ENCODE assay signal across 8 cellular contexts in genomic region chr1:94039514-94039870, GRCh38.
DNase-seq lines count a peak whose midpoint lies in the region; ATAC-seq, FAIRE-seq and TF ChIP-seq lines count a peak whose summit lies in the region.

No MANE protein-coding gene starts in this region.

- H3K27me3 ChIP-seq in IMR-90 (ENCODE audit: control insufficient read depth, insufficient read depth, low read length) = no peaks in the 10 kb centered on the region
- peaks cover 8% of the 10 kb centered on the region for H3K27me3 ChIP-seq in left ventricle myocardium inferior (ENCODE audit: low read depth)

- no peak overlapping the region for H3K23ac ChIP-seq in IMR-90 (ENCODE audit: low read depth, low read length)

- CTCF ChIA-PET in IMR-90 (lab: Yijun Ruan, JAX) = interaction anchor here (0.6 to 5.5 kb wide), 10 partner anchors 11 to 295 kb away, joined by 3 to 56 read pairs (median 6); no protein-coding TSS in a partner anchor

- FAIRE-seq in HTR-8/SVneo (lab: Jason Lieb, UNC) = no peak

- H3K27ac ChIP-seq in IMR-90 (ENCODE audit: insufficient read depth, low read length) = no peak overlapping the region
- H3K27ac ChIP-seq in left ventricle myocardium inferior (replicated peaks) = peak overlapping the region; percentile 76

- peaks cover 28% of the 10 kb centered on the region for H3K4me1 ChIP-seq in IMR-90 (ENCODE audit: control insufficient read depth, insufficient read depth, low read length)
- H3K4me1 ChIP-seq in left ventricle myocardium inferior = peaks cover 64% of the 10 kb centered on the region

- DNase-seq in DMS53 treated with DMSO at 0.1 percent for 48 hours (lab: John Stamatoyannopoulos, UW; ENCODE audit: unreplicated experiment) = peak; percentile 76
- peak; percentile 62 for DNase-seq in IMR-90
- DNase-seq in SHP77 treated with DMSO at 0.1 percent for 48 hours (lab: John Stamatoyannopoulos, UW) = peak; percentile 46
- DNase-seq in activated naive CD8-positive, alpha-beta T cell treated with anti-CD3 and anti-CD28 coated beads, Interleukin-2, amount 50 U/mL, for 16 hours (ENCODE audit: low read depth, low spot score) = peak; percentile 4
- peak; percentile 68 for DNase-seq in left ventricle myocardium inferior
- DNase-seq in retina = peak; percentile 75
- no peak for DNase-seq in HTR-8/SVneo (ENCODE audit: insufficient read length, low spot score)

- TF ChIP-seq POLR2A in IMR-90 (IDR thresholded peaks at IDR 0.05; ENCODE audit: low read depth, low read length) = no peak

- H2BK15ac ChIP-seq in IMR-90 (ENCODE audit: low read depth, low read length) = no peak overlapping the region

- no peak overlapping the region for H2BK120ac ChIP-seq in IMR-90 (ENCODE audit: low read depth, low read length)

- H3K9me1 ChIP-seq in IMR-90 (ENCODE audit: insufficient read depth, low read length) = peaks cover 7% of the 10 kb centered on the region

- no peak overlapping the region for H3K18ac ChIP-seq in IMR-90 (ENCODE audit: low read depth, low read length)

- dilution Hi-C loops in IMR-90 (cut with HindIII; ENCODE audit: low sequenced_read_pairs, unreplicated experiment) = no loop called here

- WGBS in IMR-90 (ENCODE audit: extremely low coverage in 2 of 2, insufficient read length in 1 of 2), 2 experiments = no CpG with 5 or more reads among the region's 4 CpGs

- H4K5ac ChIP-seq in IMR-90 (ENCODE audit: low read depth, low read length) = no peak overlapping the region

- in situ Hi-C loops in IMR-90 (cut with MboI; ENCODE audit: low sequenced_read_pairs) = loop anchor here (25.0 kb wide), 1 partner anchor 423 kb away; no protein-coding TSS in a partner anchor

- H4K8ac ChIP-seq in IMR-90 (ENCODE audit: low read depth in 2 of 2, low read length in 2 of 2) = no peak overlapping the region

- intact Hi-C loops in IMR-90 (cut with micrococcal nuclease) = loop anchor here (2.0 kb wide), 1 partner anchor 287 kb away; no protein-coding TSS in a partner anchor
- intact Hi-C loops in left ventricle myocardium inferior (cut with micrococcal nuclease) = no loop called here

- H3K4me2 ChIP-seq in IMR-90 (ENCODE audit: low read depth, low read length) = no peak overlapping the region

- POLR2A ChIA-PET in IMR-90 (lab: Charles Lee; ENCODE audit: unreplicated experiment) = no interaction called here

- H4K20me1 ChIP-seq in IMR-90 (ENCODE audit: insufficient read depth, low read length) = no peaks in the 10 kb centered on the region

- H3K4ac ChIP-seq in IMR-90 (ENCODE audit: low read depth, low read length) = peak overlapping the region; percentile 44; the same call in 1 of the 2 replicates

- no peak overlapping the region for H3K9ac ChIP-seq in IMR-90 (ENCODE audit: low read depth, low read length)

- TF ChIP-seq CTCF in IMR-90 (conservative IDR thresholded peaks at IDR 0.05; ENCODE audit: low read depth, low read length) (peak; percentile 71), left ventricle myocardium inferior (IDR thresholded peaks at IDR 0.05; ENCODE audit: borderline replicate concordance) (peak; percentile 90)

- no peak overlapping the region for H2BK5ac ChIP-seq in IMR-90 (ENCODE audit: low read depth, low read length, poor library complexity, severe bottlenecking)

- H2AK5ac ChIP-seq in IMR-90 (ENCODE audit: low read depth, low read length) = 0 out of 2 replicates have a peak overlapping the region, but pooled peaks have one; percentile 65

- peak; percentile 22; the same call in 1 of the 2 replicates for ATAC-seq in IMR-90 (ENCODE audit: low read depth)
- no peak for ATAC-seq in HG03469 (IDR thresholded peaks at IDR 0.05; ENCODE audit: unreplicated experiment)

- H3K79me1 ChIP-seq in IMR-90 (ENCODE audit: low read depth in 1 of 2, low read length in 2 of 2) = no peaks in the 10 kb centered on the region

- peak overlapping the region; percentile 37 for H2AFZ ChIP-seq in IMR-90 (replicated peaks; ENCODE audit: low read length, poor library complexity)

- H3K9me3 ChIP-seq in IMR-90 (ENCODE audit: control insufficient read depth, insufficient read depth, low read length) = no peaks in the 10 kb centered on the region
- H3K9me3 ChIP-seq in left ventricle myocardium inferior (replicated peaks) = no peaks in the 10 kb centered on the region

- H2BK20ac ChIP-seq in IMR-90 (ENCODE audit: low read depth, low read length) = no peak overlapping the region; the same call in 1 of the 2 replicates

- no TSS peak for BruUV-seq in IMR-90 (replicated peaks; lab: Mats Ljungman, UMichigan)

- TF ChIP-seq RAD21 in IMR-90 (IDR thresholded peaks at IDR 0.05; ENCODE audit: low read length) = peak; percentile 59

- no peak overlapping the region for H4K91ac ChIP-seq in IMR-90 (ENCODE audit: insufficient read depth, low read depth, low read length)

- no peak overlapping the region for H2AK9ac ChIP-seq in IMR-90 (replicated peaks; ENCODE audit: low read depth, low read length, poor library complexity)

- no peak overlapping the region for H3K56ac ChIP-seq in IMR-90 (ENCODE audit: extremely low read depth, insufficient read depth, low read length)

- H3K36me3 ChIP-seq in IMR-90 (ENCODE audit: control insufficient read depth, insufficient read depth, low read length) (no peaks in the 10 kb centered on the region), left ventricle myocardium inferior (no peaks in the 10 kb centered on the region)

- H3K14ac ChIP-seq in IMR-90 (replicated peaks; ENCODE audit: low read depth, low read length) = no peak overlapping the region

- no peak overlapping the region for H3K4me3 ChIP-seq in IMR-90 (ENCODE audit: insufficient read depth, low read depth, low read length)
- H3K4me3 ChIP-seq in left ventricle myocardium inferior = no peak overlapping the region

TF ChIP-seq in IMR-90, 13 proteins besides CTCF, POLR2A, EP300 and RAD21:
- TF ChIP-seq SMC3 (IDR thresholded peaks at IDR 0.05; ENCODE audit: low read depth, low read length) (peak; percentile 47; the same call in 1 of the 2 replicates), ELK1 (IDR thresholded peaks at IDR 0.05; ENCODE audit: borderline replicate concordance, low read depth, low read length) (no peak)
TF ChIP-seq in IMR-90: peak in this region for 1.
